36 cellular contexts compared by ENCODE assay signal in the genomic region with DNA sequence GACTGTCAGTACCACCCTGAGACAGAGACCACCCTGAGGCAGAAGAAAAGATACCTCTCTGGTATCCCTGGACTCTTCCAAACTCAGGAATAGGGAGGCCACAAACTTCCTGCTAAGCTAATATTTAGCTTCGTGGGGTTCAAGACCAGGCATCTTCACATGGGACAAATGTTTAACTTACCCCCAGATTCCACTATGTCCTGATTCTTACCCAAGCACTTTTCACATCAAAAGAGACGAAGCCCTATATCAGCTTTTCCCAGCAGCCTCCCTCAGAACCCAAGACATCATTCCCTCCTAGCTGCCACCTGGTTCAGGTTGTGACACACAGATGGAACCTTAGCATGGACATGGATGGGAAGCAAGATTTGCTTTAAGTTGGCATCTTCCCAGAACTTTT. TPM values are rescaled to one million over a fixed set of nuclear protein-coding genes. Genes with fewer than 3 reads are reported as not detected.
"Had no signal": no experiment of that assay in that cellular context is flagged by ENCODE, and none has a peak within 500 bp of the region (broad histone marks: within the 10 kb centered on the region; RNA-seq: fewer than 3 reads in every experiment).

No MANE protein-coding gene starts in this region.

- H3K36me3 ChIP-seq: MG63 had no signal

- H3K9me3 ChIP-seq: MG63 had no signal

- H3K4me3 ChIP-seq: MG63 had no signal

- DNase-seq: Karpas-422, Kasumi-1, MG63, MM.1S, MV-4-11, NCI-H1048, NCI-H1092, NCI-H1092 treated with DMSO at 0.1 percent for 48 hours, NCI-H1105, NCI-H1105 treated with DMSO at 0.1 percent for 48 hours, NCI-H1417, NCI-H1417 treated with DMSO at 0.1 percent for 48 hours, NCI-H1436, NCI-H1436 treated with DMSO at 0.1 percent for 48 hours, NCI-H146, NCI-H1694, NCI-H1694 treated with DMSO at 0.1 percent for 48 hours, NCI-H187, NCI-H187 treated with DMSO at 0.1 percent for 48 hours, NCI-H1930, NCI-H2029, NCI-H2029 treated with DMSO at 0.1 percent for 48 hours, NCI-H2081, NCI-H2081 treated with DMSO at 0.1 percent for 48 hours, NCI-H2107, NCI-H2171, NCI-H2171 treated with DMSO at 0.1 percent for 48 hours, NCI-H2227 treated with DMSO at 0.1 percent for 48 hours, NCI-H226, NCI-H345, NCI-H446, NCI-H446 treated with DMSO at 0.1 percent for 48 hours, NCI-H510A, NCI-H510A treated with DMSO at 0.1 percent for 48 hours had no signal

RNA-seq across cellular contexts. Expression of a gene that starts 32.1 kb away (rescaled TPM):
- total RNA-seq: LHCN-M2, MCF 10A had no signal
